Comparison of ENCODE assay signal across 1 cellular context in the genomic region with DNA sequence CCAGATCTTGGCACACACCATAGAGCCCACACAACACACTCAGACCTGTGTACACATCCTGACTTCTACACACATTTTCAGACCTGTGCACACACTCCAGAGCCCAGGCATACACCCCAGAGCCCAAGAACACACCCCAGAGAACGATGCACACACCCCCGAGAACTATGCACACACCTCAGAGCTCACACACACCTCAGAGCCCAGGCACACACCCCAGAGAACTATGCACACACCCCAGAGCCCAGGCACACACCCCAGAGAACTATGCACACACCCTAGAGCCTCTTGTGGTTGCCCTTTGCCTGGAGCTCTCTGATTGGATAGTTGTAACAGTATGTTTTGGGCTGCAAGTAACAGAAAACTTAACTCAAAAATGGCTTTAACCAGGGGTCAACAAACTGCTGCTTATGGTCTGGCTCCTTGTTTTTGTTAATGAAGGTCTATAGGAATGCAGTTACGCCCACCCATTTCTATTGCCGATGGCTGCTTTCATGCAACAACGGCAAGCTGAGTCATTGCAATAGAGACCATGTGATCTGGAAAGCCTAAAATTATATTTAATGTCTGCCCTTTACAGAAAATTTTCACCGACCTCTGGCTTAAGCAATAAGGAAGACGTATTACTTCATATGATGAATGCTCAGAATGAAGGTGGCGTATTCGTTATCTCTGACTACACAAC.
TF ChIP-seq lines count a peak whose summit lies in the region.

No MANE protein-coding gene starts in this region.

TF ChIP-seq in K562, 482 proteins besides CTCF, POLR2A, EP300 and RAD21 (continued from another document and continues in another):
- TF ChIP-seq, protein P1, sequence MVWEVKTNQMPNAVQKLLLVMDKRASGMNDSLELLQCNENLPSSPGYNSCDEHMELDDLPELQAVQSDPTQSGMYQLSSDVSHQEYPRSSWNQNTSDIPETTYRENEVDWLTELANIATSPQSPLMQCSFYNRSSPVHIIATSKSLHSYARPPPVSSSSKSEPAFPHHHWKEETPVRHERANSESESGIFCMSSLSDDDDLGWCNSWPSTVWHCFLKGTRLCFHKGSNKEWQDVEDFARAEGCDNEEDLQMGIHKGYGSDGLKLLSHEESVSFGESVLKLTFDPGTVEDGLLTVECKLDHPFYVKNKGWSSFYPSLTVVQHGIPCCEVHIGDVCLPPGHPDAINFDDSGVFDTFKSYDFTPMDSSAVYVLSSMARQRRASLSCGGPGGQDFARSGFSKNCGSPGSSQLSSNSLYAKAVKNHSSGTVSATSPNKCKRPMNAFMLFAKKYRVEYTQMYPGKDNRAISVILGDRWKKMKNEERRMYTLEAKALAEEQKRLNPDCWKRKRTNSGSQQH (CRISPR knock-in tag; IDR thresholded peaks at IDR 0.05): no peak
- TF ChIP-seq ZNF436 (CRISPR knock-in tag; IDR thresholded peaks at IDR 0.05): no peak
- no peak for TF ChIP-seq CCAR2 (IDR thresholded peaks at IDR 0.05; ENCODE audit: low read depth, low read length)
- TF ChIP-seq ZNF121 (CRISPR knock-in tag; conservative IDR thresholded peaks at IDR 0.05): no peak
- TF ChIP-seq ETV1 (tag; conservative IDR thresholded peaks at IDR 0.05; ENCODE audit: low read depth): no peak
- TF ChIP-seq, protein P2, sequence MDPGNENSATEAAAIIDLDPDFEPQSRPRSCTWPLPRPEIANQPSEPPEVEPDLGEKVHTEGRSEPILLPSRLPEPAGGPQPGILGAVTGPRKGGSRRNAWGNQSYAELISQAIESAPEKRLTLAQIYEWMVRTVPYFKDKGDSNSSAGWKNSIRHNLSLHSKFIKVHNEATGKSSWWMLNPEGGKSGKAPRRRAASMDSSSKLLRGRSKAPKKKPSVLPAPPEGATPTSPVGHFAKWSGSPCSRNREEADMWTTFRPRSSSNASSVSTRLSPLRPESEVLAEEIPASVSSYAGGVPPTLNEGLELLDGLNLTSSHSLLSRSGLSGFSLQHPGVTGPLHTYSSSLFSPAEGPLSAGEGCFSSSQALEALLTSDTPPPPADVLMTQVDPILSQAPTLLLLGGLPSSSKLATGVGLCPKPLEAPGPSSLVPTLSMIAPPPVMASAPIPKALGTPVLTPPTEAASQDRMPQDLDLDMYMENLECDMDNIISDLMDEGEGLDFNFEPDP (CRISPR knock-in tag; IDR thresholded peaks at IDR 0.05): no peak
- no peak for TF ChIP-seq ZZZ3 (IDR thresholded peaks at IDR 0.05)
- no peak for TF ChIP-seq TEAD2 (tag; IDR thresholded peaks at IDR 0.05)
- TF ChIP-seq MAFG (tag; conservative IDR thresholded peaks at IDR 0.05): peak; percentile 40
- TF ChIP-seq, protein P3, sequence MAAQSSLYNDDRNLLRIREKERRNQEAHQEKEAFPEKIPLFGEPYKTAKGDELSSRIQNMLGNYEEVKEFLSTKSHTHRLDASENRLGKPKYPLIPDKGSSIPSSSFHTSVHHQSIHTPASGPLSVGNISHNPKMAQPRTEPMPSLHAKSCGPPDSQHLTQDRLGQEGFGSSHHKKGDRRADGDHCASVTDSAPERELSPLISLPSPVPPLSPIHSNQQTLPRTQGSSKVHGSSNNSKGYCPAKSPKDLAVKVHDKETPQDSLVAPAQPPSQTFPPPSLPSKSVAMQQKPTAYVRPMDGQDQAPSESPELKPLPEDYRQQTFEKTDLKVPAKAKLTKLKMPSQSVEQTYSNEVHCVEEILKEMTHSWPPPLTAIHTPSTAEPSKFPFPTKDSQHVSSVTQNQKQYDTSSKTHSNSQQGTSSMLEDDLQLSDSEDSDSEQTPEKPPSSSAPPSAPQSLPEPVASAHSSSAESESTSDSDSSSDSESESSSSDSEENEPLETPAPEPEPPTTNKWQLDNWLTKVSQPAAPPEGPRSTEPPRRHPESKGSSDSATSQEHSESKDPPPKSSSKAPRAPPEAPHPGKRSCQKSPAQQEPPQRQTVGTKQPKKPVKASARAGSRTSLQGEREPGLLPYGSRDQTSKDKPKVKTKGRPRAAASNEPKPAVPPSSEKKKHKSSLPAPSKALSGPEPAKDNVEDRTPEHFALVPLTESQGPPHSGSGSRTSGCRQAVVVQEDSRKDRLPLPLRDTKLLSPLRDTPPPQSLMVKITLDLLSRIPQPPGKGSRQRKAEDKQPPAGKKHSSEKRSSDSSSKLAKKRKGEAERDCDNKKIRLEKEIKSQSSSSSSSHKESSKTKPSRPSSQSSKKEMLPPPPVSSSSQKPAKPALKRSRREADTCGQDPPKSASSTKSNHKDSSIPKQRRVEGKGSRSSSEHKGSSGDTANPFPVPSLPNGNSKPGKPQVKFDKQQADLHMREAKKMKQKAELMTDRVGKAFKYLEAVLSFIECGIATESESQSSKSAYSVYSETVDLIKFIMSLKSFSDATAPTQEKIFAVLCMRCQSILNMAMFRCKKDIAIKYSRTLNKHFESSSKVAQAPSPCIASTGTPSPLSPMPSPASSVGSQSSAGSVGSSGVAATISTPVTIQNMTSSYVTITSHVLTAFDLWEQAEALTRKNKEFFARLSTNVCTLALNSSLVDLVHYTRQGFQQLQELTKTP (IDR thresholded peaks at IDR 0.05; ENCODE audit: low read depth in 1 of 2, partially characterized antibody in 2 of 2): no peak
- TF ChIP-seq ZNF717 (CRISPR knock-in tag; IDR thresholded peaks at IDR 0.05): no peak
- TF ChIP-seq IRF2 (CRISPR knock-in tag; IDR thresholded peaks at IDR 0.05): no peak
- no peak for TF ChIP-seq SRF (CRISPR knock-in tag; IDR thresholded peaks at IDR 0.05)
- no peak for TF ChIP-seq CCNT2 (IDR thresholded peaks at IDR 0.05; ENCODE audit: borderline replicate concordance, extremely low read depth, insufficient read length, low read depth, low read length)
- TF ChIP-seq SMARCA5 (IDR thresholded peaks at IDR 0.05): no peak
- no peak for TF ChIP-seq SOX6 (IDR thresholded peaks at IDR 0.05)
- TF ChIP-seq ZNF445 (CRISPR knock-in tag; IDR thresholded peaks at IDR 0.05; ENCODE audit: low read depth): no peak
- TF ChIP-seq, protein P4, sequence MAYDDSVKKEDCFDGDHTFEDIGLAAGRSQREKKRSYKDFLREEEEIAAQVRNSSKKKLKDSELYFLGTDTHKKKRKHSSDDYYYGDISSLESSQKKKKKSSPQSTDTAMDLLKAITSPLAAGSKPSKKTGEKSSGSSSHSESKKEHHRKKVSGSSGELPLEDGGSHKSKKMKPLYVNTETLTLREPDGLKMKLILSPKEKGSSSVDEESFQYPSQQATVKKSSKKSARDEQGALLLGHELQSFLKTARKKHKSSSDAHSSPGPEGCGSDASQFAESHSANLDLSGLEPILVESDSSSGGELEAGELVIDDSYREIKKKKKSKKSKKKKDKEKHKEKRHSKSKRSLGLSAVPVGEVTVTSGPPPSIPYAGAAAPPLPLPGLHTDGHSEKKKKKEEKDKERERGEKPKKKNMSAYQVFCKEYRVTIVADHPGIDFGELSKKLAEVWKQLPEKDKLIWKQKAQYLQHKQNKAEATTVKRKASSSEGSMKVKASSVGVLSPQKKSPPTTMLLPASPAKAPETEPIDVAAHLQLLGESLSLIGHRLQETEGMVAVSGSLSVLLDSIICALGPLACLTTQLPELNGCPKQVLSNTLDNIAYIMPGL (CRISPR knock-in tag; IDR thresholded peaks at IDR 0.05): no peak
- no peak for TF ChIP-seq PHB2 (IDR thresholded peaks at IDR 0.05; ENCODE audit: low read depth)
- no peak for TF ChIP-seq NR1H2 (CRISPR knock-in tag; IDR thresholded peaks at IDR 0.05)
- TF ChIP-seq PHF21A (IDR thresholded peaks at IDR 0.05; ENCODE audit: borderline replicate concordance, low read depth): no peak
- no peak for TF ChIP-seq CSDE1 (IDR thresholded peaks at IDR 0.05)
- no peak for TF ChIP-seq ZNF764 (CRISPR knock-in tag; IDR thresholded peaks at IDR 0.05; ENCODE audit: low read depth)
- TF ChIP-seq, protein P5, sequence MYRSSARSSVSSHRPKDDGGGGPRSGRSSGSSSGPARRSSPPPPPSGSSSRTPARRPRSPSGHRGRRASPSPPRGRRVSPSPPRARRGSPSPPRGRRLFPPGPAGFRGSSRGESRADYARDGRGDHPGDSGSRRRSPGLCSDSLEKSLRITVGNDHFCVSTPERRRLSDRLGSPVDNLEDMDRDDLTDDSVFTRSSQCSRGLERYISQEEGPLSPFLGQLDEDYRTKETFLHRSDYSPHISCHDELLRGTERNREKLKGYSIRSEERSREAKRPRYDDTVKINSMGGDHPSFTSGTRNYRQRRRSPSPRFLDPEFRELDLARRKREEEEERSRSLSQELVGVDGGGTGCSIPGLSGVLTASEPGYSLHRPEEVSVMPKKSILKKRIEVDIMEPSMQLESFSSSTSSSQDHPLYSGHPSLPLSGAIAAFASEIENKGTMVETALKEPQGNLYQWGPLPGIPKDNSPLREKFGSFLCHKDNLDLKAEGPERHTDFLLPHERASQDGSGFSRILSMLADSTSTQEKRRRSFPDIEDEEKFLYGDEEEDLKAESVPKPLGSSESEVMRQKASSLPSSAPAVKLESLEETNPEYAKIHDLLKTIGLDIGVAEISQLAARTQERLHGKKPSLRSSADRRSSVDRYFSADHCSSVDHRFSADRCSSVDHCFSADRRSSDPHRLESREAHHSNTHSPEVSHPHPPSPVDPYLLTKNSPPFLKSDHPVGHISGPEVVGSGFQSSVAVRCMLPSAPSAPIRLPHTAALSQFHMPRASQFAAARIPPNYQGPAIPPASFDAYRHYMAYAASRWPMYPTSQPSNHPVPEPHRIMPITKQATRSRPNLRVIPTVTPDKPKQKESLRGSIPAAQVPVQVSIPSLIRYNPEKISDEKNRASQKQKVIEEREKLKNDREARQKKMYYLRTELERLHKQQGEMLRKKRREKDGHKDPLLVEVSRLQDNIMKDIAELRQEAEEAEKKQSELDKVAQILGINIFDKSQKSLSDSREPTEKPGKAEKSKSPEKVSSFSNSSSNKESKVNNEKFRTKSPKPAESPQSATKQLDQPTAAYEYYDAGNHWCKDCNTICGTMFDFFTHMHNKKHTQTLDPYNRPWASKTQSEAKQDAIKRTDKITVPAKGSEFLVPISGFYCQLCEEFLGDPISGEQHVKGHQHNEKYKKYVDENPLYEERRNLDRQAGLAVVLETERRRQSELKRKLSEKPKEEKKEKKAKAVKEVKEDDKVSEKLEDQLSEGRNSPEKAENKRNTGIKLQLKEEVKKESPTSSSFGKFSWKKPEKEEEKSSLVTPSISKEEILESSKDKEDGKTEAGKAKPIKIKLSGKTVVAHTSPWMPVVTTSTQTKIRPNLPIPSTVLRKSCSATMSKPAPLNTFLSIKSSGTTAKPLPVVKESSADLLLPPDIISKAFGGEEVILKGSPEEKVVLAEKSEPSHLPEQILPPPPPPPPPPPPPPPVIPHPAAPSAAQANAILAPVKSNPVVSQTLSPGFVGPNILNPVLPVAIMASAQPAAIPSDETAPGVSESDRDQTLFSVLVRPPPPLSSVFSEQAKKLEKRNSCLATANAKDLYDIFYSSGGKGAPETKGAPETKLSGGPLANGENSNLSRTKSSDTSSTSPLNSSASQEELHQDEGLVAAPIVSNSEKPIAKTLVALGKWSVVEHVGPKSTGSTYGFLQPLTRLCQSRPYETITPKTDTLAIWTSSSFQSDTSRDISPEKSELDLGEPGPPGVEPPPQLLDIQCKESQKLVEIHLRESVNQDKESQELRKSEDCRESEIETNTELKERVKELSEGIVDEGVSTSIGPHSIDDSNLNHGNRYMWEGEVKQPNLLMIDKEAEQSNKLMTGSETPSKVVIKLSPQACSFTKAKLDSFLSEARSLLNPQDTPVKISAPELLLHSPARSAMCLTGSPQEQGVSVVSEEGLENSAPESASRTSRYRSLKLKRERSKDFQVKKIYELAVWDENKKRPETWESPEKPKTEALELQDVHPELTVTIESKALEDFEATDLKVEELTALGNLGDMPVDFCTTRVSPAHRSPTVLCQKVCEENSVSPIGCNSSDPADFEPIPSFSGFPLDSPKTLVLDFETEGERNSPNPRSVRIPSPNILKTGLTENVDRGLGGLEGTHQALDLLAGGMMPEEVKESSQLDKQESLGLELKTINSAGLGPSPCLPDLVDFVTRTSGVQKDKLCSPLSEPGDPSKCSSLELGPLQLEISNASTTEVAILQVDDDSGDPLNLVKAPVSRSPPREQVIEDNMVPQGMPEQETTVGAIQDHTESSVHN (IDR thresholded peaks at IDR 0.05; ENCODE audit: borderline replicate concordance in 1 of 2, low read depth in 1 of 2): no peak
- TF ChIP-seq, protein P6, sequence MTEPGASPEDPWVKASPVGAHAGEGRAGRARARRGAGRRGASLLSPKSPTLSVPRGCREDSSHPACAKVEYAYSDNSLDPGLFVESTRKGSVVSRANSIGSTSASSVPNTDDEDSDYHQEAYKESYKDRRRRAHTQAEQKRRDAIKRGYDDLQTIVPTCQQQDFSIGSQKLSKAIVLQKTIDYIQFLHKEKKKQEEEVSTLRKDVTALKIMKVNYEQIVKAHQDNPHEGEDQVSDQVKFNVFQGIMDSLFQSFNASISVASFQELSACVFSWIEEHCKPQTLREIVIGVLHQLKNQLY (CRISPR knock-in tag; conservative IDR thresholded peaks at IDR 0.05): no peak
- no peak for TF ChIP-seq BHLHE40 (IDR thresholded peaks at IDR 0.05; ENCODE audit: low read length)
- TF ChIP-seq, protein P7, sequence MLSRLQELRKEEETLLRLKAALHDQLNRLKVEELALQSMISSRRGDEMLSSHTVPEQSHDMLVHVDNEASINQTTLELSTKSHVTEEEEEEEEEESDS (CRISPR knock-in tag; IDR thresholded peaks at IDR 0.05): no peak
- TF ChIP-seq MEIS2 (IDR thresholded peaks at IDR 0.05; ENCODE audit: partially characterized antibody): peak; percentile 39
- TF ChIP-seq ZFP36 (IDR thresholded peaks at IDR 0.05; ENCODE audit: low read depth, low read length, partially characterized antibody): no peak
- no peak for TF ChIP-seq ZNF239 (CRISPR knock-in tag; IDR thresholded peaks at IDR 0.05)
- TF ChIP-seq ZNF224 (CRISPR knock-in tag; IDR thresholded peaks at IDR 0.05): no peak
- no peak for TF ChIP-seq ZC3H11A (IDR thresholded peaks at IDR 0.05; ENCODE audit: low read depth, low read length)
- TF ChIP-seq SMARCB1 (IDR thresholded peaks at IDR 0.05; ENCODE audit: insufficient read length, low read depth): no peak
- TF ChIP-seq JUND (IDR thresholded peaks at IDR 0.05; ENCODE audit: borderline replicate concordance, low read depth, low read length): 0 out of 2 replicates have a peak, but pooled peaks have one; percentile 5
- 0 out of 3 replicates have a peak, but pooled peaks have one; percentile 12 for TF ChIP-seq JUND (tag; IDR thresholded peaks at IDR 0.05; ENCODE audit: borderline replicate concordance, low read depth, low read length)
- TF ChIP-seq, protein P8, sequence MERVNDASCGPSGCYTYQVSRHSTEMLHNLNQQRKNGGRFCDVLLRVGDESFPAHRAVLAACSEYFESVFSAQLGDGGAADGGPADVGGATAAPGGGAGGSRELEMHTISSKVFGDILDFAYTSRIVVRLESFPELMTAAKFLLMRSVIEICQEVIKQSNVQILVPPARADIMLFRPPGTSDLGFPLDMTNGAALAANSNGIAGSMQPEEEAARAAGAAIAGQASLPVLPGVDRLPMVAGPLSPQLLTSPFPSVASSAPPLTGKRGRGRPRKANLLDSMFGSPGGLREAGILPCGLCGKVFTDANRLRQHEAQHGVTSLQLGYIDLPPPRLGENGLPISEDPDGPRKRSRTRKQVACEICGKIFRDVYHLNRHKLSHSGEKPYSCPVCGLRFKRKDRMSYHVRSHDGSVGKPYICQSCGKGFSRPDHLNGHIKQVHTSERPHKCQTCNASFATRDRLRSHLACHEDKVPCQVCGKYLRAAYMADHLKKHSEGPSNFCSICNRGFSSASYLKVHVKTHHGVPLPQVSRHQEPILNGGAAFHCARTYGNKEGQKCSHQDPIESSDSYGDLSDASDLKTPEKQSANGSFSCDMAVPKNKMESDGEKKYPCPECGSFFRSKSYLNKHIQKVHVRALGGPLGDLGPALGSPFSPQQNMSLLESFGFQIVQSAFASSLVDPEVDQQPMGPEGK (CRISPR knock-in tag; IDR thresholded peaks at IDR 0.05; ENCODE audit: borderline replicate concordance): no peak
